8 cellular contexts compared by ENCODE assay signal in the genomic region with DNA sequence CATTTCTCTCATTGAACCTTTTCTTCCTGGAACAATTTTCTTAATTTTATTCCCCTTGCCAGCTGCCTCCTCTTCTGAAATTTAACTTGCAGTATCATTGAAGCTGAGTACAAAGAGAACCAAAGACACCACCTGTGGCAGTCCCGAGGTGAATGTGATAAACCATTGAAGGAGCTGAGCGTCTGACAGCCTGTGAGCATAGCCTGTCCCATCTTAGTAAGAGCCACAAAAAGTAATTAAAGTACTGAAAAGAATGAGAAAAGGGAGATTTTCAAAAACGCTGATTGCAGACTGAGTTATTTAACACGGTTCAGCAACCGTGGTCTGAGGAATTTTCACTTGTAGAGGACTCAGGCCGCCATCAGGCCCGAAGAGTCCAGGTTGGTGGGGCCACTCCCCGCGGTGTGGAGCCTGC. TPM values are rescaled to one million over a fixed set of nuclear protein-coding genes. Genes with fewer than 3 reads are reported as not detected.
A peak's percentile ranks its signal among the peaks of the same experiment; 100 is the strongest.
DNase-seq lines count a peak whose midpoint lies in the region; ATAC-seq and TF ChIP-seq lines count a peak whose summit lies in the region.

No MANE protein-coding gene starts in this region.

- CTCF ChIA-PET in CD4-positive, alpha-beta memory T cell (lab: Charles Lee; ENCODE audit: partially characterized antibody) = interaction anchor here (0.8 to 3.3 kb wide), 6 partner anchors 11 to 113 kb away, joined by 3 to 29 read pairs (median 6); no protein-coding TSS in a partner anchor

- peak overlapping the region; percentile 72 for H3K9ac ChIP-seq in Loucy (ENCODE audit: low read depth, low read length, poor library complexity, severe bottlenecking)
- H3K9ac ChIP-seq in neural progenitor cell = no peak overlapping the region

- H4K20me1 ChIP-seq in Loucy (ENCODE audit: insufficient read depth, low read length, poor library complexity, severe bottlenecking) = no peaks in the 10 kb centered on the region
- H4K20me1 ChIP-seq in neural progenitor cell (ENCODE audit: low read depth) = no peaks in the 10 kb centered on the region

- H3K79me2 ChIP-seq in Loucy (ENCODE audit: insufficient read depth, low read length) = peaks cover 18% of the 10 kb centered on the region
- peaks cover 6% of the 10 kb centered on the region for H3K79me2 ChIP-seq in neural progenitor cell (ENCODE audit: low read depth)

- DNase-seq in CD4-positive, alpha-beta memory T cell = no peak
- DNase-seq in coronary artery (ENCODE audit: low spot score) (no peak), neural progenitor cell (ENCODE audit: low spot score) (no peak), dedifferentiated amniotic fluid mesenchymal stem cell (ENCODE audit: extremely low spot score) (no peak), NCI-H82 (lab: John Stamatoyannopoulos, UW) (no peak), T1000 (lab: John Stamatoyannopoulos, UW) (no peak)

- no peaks in the 10 kb centered on the region for H3K9me3 ChIP-seq in CD4-positive, alpha-beta memory T cell (ENCODE audit: control insufficient read depth in 1 of 2, low read length in 2 of 2)
- no peaks in the 10 kb centered on the region for H3K9me3 ChIP-seq in Loucy (ENCODE audit: insufficient read depth, low read depth, low read length)
- no peaks in the 10 kb centered on the region for H3K9me3 ChIP-seq in neural progenitor cell (ENCODE audit: low read depth)

- TF ChIP-seq CTCF in Loucy (conservative IDR thresholded peaks at IDR 0.05; ENCODE audit: low read length) = no peak
- TF ChIP-seq CTCF in coronary artery (IDR thresholded peaks at IDR 0.05) = no peak
- TF ChIP-seq CTCF in neural progenitor cell (IDR thresholded peaks at IDR 0.05) = no peak

- H3K4me1 Mint-ChIP-seq in CD4-positive, alpha-beta memory T cell = peaks cover 22 to 32% (median 29%) of the 10 kb centered on the region in 4 donors
- peaks cover 21% of the 10 kb centered on the region for H3K4me1 Mint-ChIP-seq in neural progenitor cell

- no peaks in the 10 kb centered on the region for H3F3A ChIP-seq in Loucy (ENCODE audit: low read depth)
- H3F3A ChIP-seq in neural progenitor cell (ENCODE audit: low read depth) = peaks cover 15% of the 10 kb centered on the region

- H3K4me3 ChIP-seq in CD4-positive, alpha-beta memory T cell (ENCODE audit: low read length in 2 of 2) = peak overlapping the region in 1 of 2 donors; percentile 42
- H3K4me3 ChIP-seq in Loucy (ENCODE audit: low read length, poor library complexity, severe bottlenecking) (peak overlapping the region; percentile 94), coronary artery (peak overlapping the region; percentile 80), neural progenitor cell (peak overlapping the region; percentile 32)

- no peaks in the 10 kb centered on the region for H3K27me3 Mint-ChIP-seq in CD4-positive, alpha-beta memory T cell
- H3K27me3 Mint-ChIP-seq in neural progenitor cell (ENCODE audit: insufficient read depth, low read depth) = peaks cover 6% of the 10 kb centered on the region

- H3K9me3 Mint-ChIP-seq in CD4-positive, alpha-beta memory T cell = no peaks in the 10 kb centered on the region
- peaks cover 2% of the 10 kb centered on the region for H3K9me3 Mint-ChIP-seq in neural progenitor cell

- POLR2A ChIA-PET in CD4-positive, alpha-beta memory T cell (lab: Charles Lee; ENCODE audit: partially characterized antibody) = interaction anchor here (0.5 to 4.1 kb wide), 25 partner anchors 10 to 692 kb away, joined by 3 to 86 read pairs (median 4); a partner anchor contains a TSS

- H3K4me2 ChIP-seq in Loucy (ENCODE audit: low read depth, low read length, poor library complexity, severe bottlenecking) (peak overlapping the region; percentile 77), neural progenitor cell (peak overlapping the region; percentile 65)

- H3K9me2 ChIP-seq in Loucy (replicated peaks; ENCODE audit: low read depth, low read length) = no peaks in the 10 kb centered on the region

- H3K4me3 Mint-ChIP-seq in CD4-positive, alpha-beta memory T cell = peak overlapping the region; percentile 58 to 97 (median 92)
- H3K4me3 Mint-ChIP-seq in neural progenitor cell = peak overlapping the region; percentile 95

- H2AFZ ChIP-seq in Loucy (ENCODE audit: low read length) = no peak overlapping the region; the same call in 1 of the 2 replicates
- H2AFZ ChIP-seq in neural progenitor cell (replicated peaks) = peak overlapping the region; percentile 77

- no peaks in the 10 kb centered on the region for H3K27me3 ChIP-seq in CD4-positive, alpha-beta memory T cell (ENCODE audit: insufficient read depth, low read length)
- H3K27me3 ChIP-seq in Loucy (ENCODE audit: insufficient read depth, low read length, poor library complexity, severe bottlenecking) (no peaks in the 10 kb centered on the region), neural progenitor cell (no peaks in the 10 kb centered on the region)

- no peaks in the 10 kb centered on the region for H3K36me3 ChIP-seq in CD4-positive, alpha-beta memory T cell (ENCODE audit: insufficient read depth, low read length)
- no peaks in the 10 kb centered on the region for H3K36me3 ChIP-seq in Loucy (ENCODE audit: insufficient read depth, low read length)
- no peaks in the 10 kb centered on the region for H3K36me3 ChIP-seq in neural progenitor cell

- H3K36me3 Mint-ChIP-seq in CD4-positive, alpha-beta memory T cell = peaks cover 0 to 7% of the 10 kb centered on the region in 2 donors
- H3K36me3 Mint-ChIP-seq in neural progenitor cell = peaks cover 3% of the 10 kb centered on the region

- peak overlapping the region; percentile 70 for H3K27ac ChIP-seq in CD4-positive, alpha-beta memory T cell (ENCODE audit: low read depth, low read length)
- H3K27ac ChIP-seq in coronary artery = no peak overlapping the region
- no peak overlapping the region for H3K27ac ChIP-seq in neural progenitor cell

- intact Hi-C loops in CD4-positive, alpha-beta memory T cell (cut with micrococcal nuclease) = loop anchor here (5.0 to 10.0 kb wide), 3 partner anchors 48 to 216 kb away; a partner anchor contains a TSS

- ATAC-seq in HG03439 (IDR thresholded peaks at IDR 0.05; ENCODE audit: unreplicated experiment) = no peak

- H3K4me1 ChIP-seq in CD4-positive, alpha-beta memory T cell (ENCODE audit: insufficient read depth, low read length) = peaks cover 34% of the 10 kb centered on the region
- H3K4me1 ChIP-seq in Loucy (ENCODE audit: insufficient read depth, low read length, poor library complexity, severe bottlenecking) (peaks cover 31% of the 10 kb centered on the region), neural progenitor cell (peaks cover 9% of the 10 kb centered on the region)

- H3K27ac Mint-ChIP-seq in CD4-positive, alpha-beta memory T cell = peak overlapping the region; percentile 91 to 98 (median 97)
- H3K27ac Mint-ChIP-seq in neural progenitor cell = peak overlapping the region; percentile 86

RNA-seq across cellular contexts. Expression of a gene that starts 27.2 kb away (rescaled TPM):
- total RNA-seq in CD4-positive, alpha-beta memory T cell = 10 to 100 TPM; 12.7 to 14.6 TPM
- polyA plus RNA-seq in CD4-positive, alpha-beta memory T cell = 10 to 100 TPM; 14.3 to 45.8 TPM
- not detected in 2 replicates for total RNA-seq in neural progenitor cell (ENCODE audit: low replicate concordance)

RNA-seq across cellular contexts. Expression of a gene that starts 40.0 kb away (rescaled TPM):
- total RNA-seq in CD4-positive, alpha-beta memory T cell = 1 to 10 TPM; 6.3 to 9.2 TPM
- 10 to 100 TPM in 1 of 2 donors, 1 to 10 TPM in 1; 5.3 to 15.0 TPM for polyA plus RNA-seq in CD4-positive, alpha-beta memory T cell
- 54.6 and 55.4 TPM in 2 replicates for total RNA-seq in neural progenitor cell (ENCODE audit: low replicate concordance)

RNA-seq across cellular contexts. Expression of a gene that starts 55.7 kb away (rescaled TPM):
- 10 to 100 TPM; 59.4 to 62.1 TPM for total RNA-seq in CD4-positive, alpha-beta memory T cell
- 10 to 100 TPM; 22.1 to 40.7 TPM for polyA plus RNA-seq in CD4-positive, alpha-beta memory T cell
- 8.7 and 11.6 TPM in 2 replicates for total RNA-seq in neural progenitor cell (ENCODE audit: low replicate concordance)

RNA-seq across cellular contexts. Expression of a gene that starts 55.9 kb away (rescaled TPM):
- total RNA-seq in CD4-positive, alpha-beta memory T cell = 10 to 100 TPM; 75.5 to 81.4 TPM
- polyA plus RNA-seq in CD4-positive, alpha-beta memory T cell = 100 to 1,000 TPM; 134 to 156 TPM
- 38.1 and 40.4 TPM in 2 replicates for total RNA-seq in neural progenitor cell (ENCODE audit: low replicate concordance)

Comparison
In these comparisons a context has a peak if more than half of its experiments do, and no peak if none do; other contexts are left out.
1. RNA of a gene that starts 27.2 kb away (total RNA-seq): 12.7 to 14.6 TPM in CD4-positive, alpha-beta memory T cell; not detected in neural progenitor cell; every median in the first group is over 10 times any median in the second.